In genomic region chr19:641702-642101, GRCh38 we compare ENCODE assay signal across 21 cellular contexts. TPM values are rescaled to one million over a fixed set of nuclear protein-coding genes. Genes with fewer than 3 reads are reported as not detected.
DNase-seq lines count a peak whose midpoint lies in the region; FAIRE-seq and TF ChIP-seq lines count a peak whose summit lies in the region.
"Had no signal": no experiment of that assay in that cellular context is flagged by ENCODE, and none has a peak within 500 bp of the region (broad histone marks: within the 10 kb centered on the region; RNA-seq: fewer than 3 reads in every experiment).

No MANE protein-coding gene starts in this region.

- peaks cover 6% of the 10 kb centered on the region for H3K4me1 Mint-ChIP-seq in CD14-positive monocyte

- H3K4me3 ChIP-seq in esophagus squamous epithelium (peak overlapping the region in 3 of 4 donors; percentile 18 to 43 (median 28)), small intestine (ENCODE audit: low read depth in 1 of 2, low read length in 2 of 2) (peak overlapping the region in 1 of 2 donors; percentile 31)
- H3K4me3 ChIP-seq in effector memory CD4-positive, alpha-beta T cell (ENCODE audit: insufficient read depth, low read depth, low read length, poor library complexity, severe bottlenecking) = no peak overlapping the region

- H3K27ac ChIP-seq in esophagus squamous epithelium (peak overlapping the region; percentile 7 to 53 (median 24)), small intestine (ENCODE audit: low read depth in 1 of 2, low read length in 1 of 2) (no peak overlapping the region)
- H3K27ac ChIP-seq in effector memory CD4-positive, alpha-beta T cell (ENCODE audit: insufficient read depth, low read length, poor library complexity, severe bottlenecking) = no peak overlapping the region
- H3K27ac ChIP-seq: 22Rv1 had no signal

- H3K4me1 ChIP-seq in esophagus squamous epithelium = peaks cover 14 to 27% (median 15%) of the 10 kb centered on the region in 3 donors
- H3K4me1 ChIP-seq in small intestine (ENCODE audit: control insufficient read depth in 2 of 2, insufficient read depth in 1 of 2, low read depth in 1 of 2, low read length in 1 of 2) = peaks cover 1 to 6% of the 10 kb centered on the region in 2 donors
- peaks cover 13% of the 10 kb centered on the region for H3K4me1 ChIP-seq in effector memory CD4-positive, alpha-beta T cell (ENCODE audit: control insufficient read depth, insufficient read depth, low read length, poor library complexity, severe bottlenecking)

- H3K27me3 ChIP-seq in esophagus squamous epithelium (no peaks in the 10 kb centered on the region), small intestine (ENCODE audit: control insufficient read depth in 2 of 2, insufficient read depth in 2 of 2, low read length in 2 of 2) (no peaks in the 10 kb centered on the region)
- H3K27me3 ChIP-seq in effector memory CD4-positive, alpha-beta T cell (replicated peaks; ENCODE audit: control insufficient read depth, insufficient read depth, low read length, poor library complexity, severe bottlenecking) = no peaks in the 10 kb centered on the region

- peaks cover 0 to 9% (median 4%) of the 10 kb centered on the region in 7 donors for H3K9me3 Mint-ChIP-seq in CD14-positive monocyte
- H3K9me3 Mint-ChIP-seq: HFFc6 had no signal

- peaks cover 9 to 20% of the 10 kb centered on the region in 2 donors for H3K36me3 Mint-ChIP-seq in CD14-positive monocyte

- FAIRE-seq in small intestine (lab: Jason Lieb, UNC) = no peak
- FAIRE-seq: RCC 7860 had no signal

- H3K36me3 ChIP-seq in esophagus squamous epithelium (peaks cover 0 to 28% (median 6%) of the 10 kb centered on the region in 3 donors), small intestine (ENCODE audit: control insufficient read depth in 2 of 2, insufficient read depth in 2 of 2, low read length in 2 of 2) (peaks cover 0 to 6% of the 10 kb centered on the region in 2 donors)
- peaks cover 8% of the 10 kb centered on the region for H3K36me3 ChIP-seq in effector memory CD4-positive, alpha-beta T cell (ENCODE audit: control insufficient read depth, insufficient read depth, low read length)

- H3K9me3 ChIP-seq in esophagus squamous epithelium = no peaks in the 10 kb centered on the region
- H3K9me3 ChIP-seq in small intestine (ENCODE audit: control insufficient read depth, low read depth) = no peaks in the 10 kb centered on the region
- H3K9me3 ChIP-seq in effector memory CD4-positive, alpha-beta T cell (ENCODE audit: control insufficient read depth, low read length) = no peaks in the 10 kb centered on the region
- H3K9me3 ChIP-seq: SK-N-SH had no signal

- H3K4me3 Mint-ChIP-seq in CD14-positive monocyte = no peak overlapping the region
- H3K4me3 Mint-ChIP-seq: HFFc6 had no signal

- peak; percentile 52 for DNase-seq in DMS53 (lab: John Stamatoyannopoulos, UW)
- DNase-seq in DMS53 treated with DMSO at 0.1 percent for 48 hours (lab: John Stamatoyannopoulos, UW; ENCODE audit: unreplicated experiment) = no peak
- peak; percentile 53 for DNase-seq in RPMI7951 (ENCODE audit: low read depth)
- DNase-seq in esophagus squamous epithelium (lab: John Stamatoyannopoulos, UW) = no peak
- peak; percentile 45 for DNase-seq in small intestine
- DNase-seq in effector memory CD4-positive, alpha-beta T cell = no peak
- DNase-seq in CD14-positive monocyte (ENCODE audit: low spot score) = no peak
- DNase-seq in NCI-H2107 treated with DMSO at 0.1 percent for 48 hours (lab: John Stamatoyannopoulos, UW; ENCODE audit: unreplicated experiment) = no peak
- DNase-seq: Calu3; CD4-positive, alpha-beta memory T cell; HFFc6; KBM-7; NCI-H1105; NCI-H1694; NCI-H345; NCI-H526; SHP77 treated with DMSO at 0.1 percent for 48 hours; SK-N-SH had no signal

- TF ChIP-seq POLR2A in esophagus squamous epithelium (IDR thresholded peaks at IDR 0.05) = no peak

- no peak overlapping the region for H3K27ac Mint-ChIP-seq in CD14-positive monocyte
- H3K27ac Mint-ChIP-seq: HFFc6 had no signal

- TF ChIP-seq CTCF in esophagus squamous epithelium (IDR thresholded peaks at IDR 0.05) (no peak), CD14-positive monocyte (IDR thresholded peaks at IDR 0.05) (no peak)

- WGBS in esophagus squamous epithelium, 2 donors = 11 to 41% methylated on average over 8 to 10 of the region's 17 CpGs
- 41 to 82% (median 42%) methylated on average over 17 of the region's 17 CpGs for WGBS in small intestine, 3 donors

- H3K27me3 Mint-ChIP-seq in CD14-positive monocyte (ENCODE audit: low read depth in 3 of 3) = peaks cover 22 to 33% (median 25%) of the 10 kb centered on the region in 3 donors
- H3K27me3 Mint-ChIP-seq: CD4-positive, alpha-beta memory T cell had no signal

- intact Hi-C loops in esophagus squamous epithelium (cut with DNase I) = no loop called here
- intact Hi-C loops in CD14-positive monocyte (cut with micrococcal nuclease) = no loop called here

RNA-seq across cellular contexts. Expression of gene FGF22, which starts 2.0 kb away (rescaled TPM):
- 0.39 TPM in 1 of 2 replicates, not detected in the other for total RNA-seq in RPMI7951 (2014; rRNA removed; shearing (Covaris generic))
- 1 to 10 TPM in 1 of 4 donors, under 1 TPM in 1, not detected in 2; 0.38 to 1.6 TPM for total RNA-seq in esophagus squamous epithelium
- polyA plus RNA-seq in small intestine (under 1 TPM in 1 of 3 donors, not detected in 2; 0.30 TPM), CD14-positive monocyte (not detected)
- total RNA-seq: H4 had no signal
- polyA plus RNA-seq: CD4-positive, alpha-beta memory T cell had no signal

RNA-seq across cellular contexts. Expression of gene POLRMT, which starts 8.4 kb away (rescaled TPM):
- total RNA-seq in RPMI7951 (2014; rRNA removed; shearing (Covaris generic)) = 19.3 and 20.5 TPM in 2 replicates
- total RNA-seq in esophagus squamous epithelium = 10 to 100 TPM; 23.5 to 32.3 (median 25.0) TPM
- 100 to 1,000 TPM in 1 of 3 donors, 10 to 100 TPM in 2; 74.1 to 153 (median 99.4) TPM for polyA plus RNA-seq in small intestine
- polyA plus RNA-seq in CD14-positive monocyte = 10 to 100 TPM; 16.2 to 17.6 TPM

RNA-seq across cellular contexts. Expression of gene RNF126, which starts 21.3 kb away (rescaled TPM):
- total RNA-seq in RPMI7951 (2014; rRNA removed; shearing (Covaris generic)) = 29.3 and 48.7 TPM in 2 replicates
- 100 to 1,000 TPM in 2 of 4 donors, 10 to 100 TPM in 2; 82.1 to 118 (median 98.4) TPM for total RNA-seq in esophagus squamous epithelium
- 10 to 100 TPM; 54.4 to 60.2 (median 56.5) TPM for polyA plus RNA-seq in small intestine
- polyA plus RNA-seq in CD14-positive monocyte = 10 to 100 TPM; 29.1 to 31.6 TPM

RNA-seq across cellular contexts. Expression of gene FSTL3, which starts 34.5 kb away (rescaled TPM):
- total RNA-seq in RPMI7951 (2014; rRNA removed; shearing (Covaris generic)) = 4.4 and 19.8 TPM in 2 replicates
- 10 to 100 TPM in 3 of 4 donors, 1 to 10 TPM in 1; 4.4 to 43.3 (median 17.7) TPM for total RNA-seq in esophagus squamous epithelium
- polyA plus RNA-seq in small intestine = 10 to 100 TPM in 1 of 3 donors, 1 to 10 TPM in 2; 4.0 to 30.0 (median 5.4) TPM
- polyA plus RNA-seq in CD14-positive monocyte = 1 to 10 TPM; 2.5 to 5.2 TPM

RNA-seq across cellular contexts. Expression of gene HCN2, which starts 52.0 kb away (rescaled TPM):
- 0.24 and 0.39 TPM in 2 replicates for total RNA-seq in RPMI7951 (2014; rRNA removed; shearing (Covaris generic))
- under 1 TPM in 3 of 4 donors, not detected in 1; 0.15 to 0.57 (median 0.29) TPM for total RNA-seq in esophagus squamous epithelium
- polyA plus RNA-seq in small intestine (under 1 TPM in 1 of 3 donors, not detected in 2; 0.58 TPM), CD14-positive monocyte (not detected)
- polyA plus RNA-seq: CD4-positive, alpha-beta memory T cell had no signal

Comparison
In these comparisons a context has a peak if more than half of its experiments do, and no peak if none do; other contexts are left out.
1. DNase-seq: peak in DMS53 (single experiment), RPMI7951 (single experiment) and small intestine (single experiment); none in DMS53 treated with DMSO at 0.1 percent for 48 hours (single experiment), esophagus squamous epithelium (single experiment), effector memory CD4-positive, alpha-beta T cell (0 of 3), CD14-positive monocyte (single experiment) and NCI-H2107 treated with DMSO at 0.1 percent for 48 hours (single experiment).
2. H3K27ac ChIP-seq: peak in esophagus squamous epithelium (4 of 4); none in small intestine (0 of 2) and effector memory CD4-positive, alpha-beta T cell (single experiment).